Comparison of ENCODE assay signal across 23 cellular contexts in the genomic region with DNA sequence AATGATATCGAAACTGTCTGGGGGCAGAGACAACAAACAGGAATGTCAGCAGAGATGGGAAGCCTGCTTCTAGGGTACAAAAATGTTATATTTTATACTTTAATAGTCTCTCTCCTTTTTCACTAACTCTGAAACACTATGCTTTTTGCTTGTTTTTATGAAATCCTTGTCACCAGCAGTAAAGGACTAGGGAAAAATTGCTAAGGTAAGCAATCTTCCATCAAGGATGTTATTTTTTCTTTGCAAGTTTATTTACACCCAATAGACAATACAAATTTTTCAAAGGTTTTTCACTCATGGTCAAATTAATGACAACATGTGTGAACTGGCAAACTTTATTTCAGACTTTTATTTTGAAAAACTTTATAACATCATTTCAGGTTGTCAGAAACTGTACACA.
"Had no signal": no experiment of that assay in that cellular context is flagged by ENCODE, and none has a peak within 500 bp of the region (broad histone marks: within the 10 kb centered on the region; RNA-seq: fewer than 3 reads in every experiment).

No MANE protein-coding gene starts in this region.

- DNase-seq: dermis blood vessel endothelial cell; dorsolateral prefrontal cortex; effector CD4-positive, alpha-beta T cell; effector memory CD4-positive, alpha-beta T cell; foreskin keratinocyte; glutamatergic neuron; head of caudate nucleus; heart right ventricle; hippocampal formation; left cardiac atrium; left lung; left ventricle myocardium superior; lower lobe of right lung; mesenchymal stem cell; mucosa of descending colon; naive B cell had no signal

- H3K4me1 ChIP-seq: esophagus muscularis mucosa, foreskin keratinocyte, heart right ventricle, left lung, lower lobe of right lung had no signal

- H3K9me3 ChIP-seq: esophagus muscularis mucosa, heart right ventricle, left lung, lower lobe of right lung, mucosa of descending colon had no signal

- H3K36me3 ChIP-seq: esophagus muscularis mucosa, heart right ventricle, left lung, lower lobe of right lung had no signal

- H3K27me3 ChIP-seq: dorsolateral prefrontal cortex, esophagus muscularis mucosa, foreskin keratinocyte, heart right ventricle, left lung had no signal

- FAIRE-seq: colon, endothelial cell of umbilical vein, frontal cortex, islet of Langerhans, keratinocyte had no signal

- ATAC-seq: foreskin keratinocyte, heart right ventricle, left cardiac atrium, left lung, left ventricle myocardium superior, lower lobe of right lung, mucosa of descending colon had no signal

- H3K27ac ChIP-seq: coronary artery, dorsolateral prefrontal cortex, esophagus muscularis mucosa, foreskin keratinocyte, heart right ventricle, left lung, lower lobe of right lung had no signal

- H3K4me3 ChIP-seq: coronary artery, dorsolateral prefrontal cortex, esophagus muscularis mucosa, heart right ventricle, left lung, lower lobe of right lung, mucosa of descending colon had no signal
